ENCODE assay signal across 13 cellular contexts in genomic region chr11:132177106-132177505, GRCh38.
DNase-seq lines count a peak whose midpoint lies in the region; TF ChIP-seq lines count a peak whose summit lies in the region.
"Had no signal": no experiment of that assay in that cellular context is flagged by ENCODE, and none has a peak within 500 bp of the region (broad histone marks: within the 10 kb centered on the region; RNA-seq: fewer than 3 reads in every experiment).

No MANE protein-coding gene starts in this region.

- intact Hi-C loops in A673 (cut with micrococcal nuclease; ENCODE audit: unreplicated experiment): no loop called here

- POLR2A ChIA-PET in A673 (lab: Charles Lee; ENCODE audit: low non-redundant PET): no interaction called here

- CTCF ChIA-PET in A673 (lab: Charles Lee): no interaction called here

- no peaks in the 10 kb centered on the region for H3K4me1 ChIP-seq in A673 (ENCODE audit: insufficient read depth, low read length, poor library complexity, severe bottlenecking)
- no peaks in the 10 kb centered on the region for H3K4me1 ChIP-seq in iPS DF 6.9 (ENCODE audit: control insufficient read depth, insufficient read depth, low read length)
- H3K4me1 ChIP-seq: colonic mucosa had no signal

- no peak overlapping the region for H3K4me3 ChIP-seq in A673 (ENCODE audit: low read depth, low read length, poor library complexity, severe bottlenecking)
- H3K4me3 ChIP-seq in iPS DF 6.9 (ENCODE audit: low read length): no peak overlapping the region
- H3K4me3 ChIP-seq: colonic mucosa, smooth muscle cell had no signal

- WGBS in iPS DF 6.9 (ENCODE audit: insufficient coverage, insufficient read length): no CpG with 5 or more reads among the region's 1 CpG

- H3K36me3 ChIP-seq in A673 (ENCODE audit: insufficient read depth, low read length, poor library complexity, severe bottlenecking) (no peaks in the 10 kb centered on the region), iPS DF 6.9 (ENCODE audit: control insufficient read depth, insufficient read depth, low read length) (no peaks in the 10 kb centered on the region)
- H3K36me3 ChIP-seq: colonic mucosa had no signal

- H3K27ac ChIP-seq in A673 (ENCODE audit: low read depth, low read length, poor library complexity, severe bottlenecking) (no peak overlapping the region), iPS DF 6.9 (ENCODE audit: low read length) (no peak overlapping the region)
- H3K27ac ChIP-seq: colonic mucosa had no signal

- H3K9me3 ChIP-seq in A673 (ENCODE audit: low read depth, low read length, poor library complexity, severe bottlenecking) (no peaks in the 10 kb centered on the region), iPS DF 6.9 (ENCODE audit: control insufficient read depth, insufficient read depth, low read length) (no peaks in the 10 kb centered on the region)
- H3K9me3 ChIP-seq: colonic mucosa had no signal

- H3K27me3 ChIP-seq in A673 (replicated peaks; ENCODE audit: insufficient read depth, low read depth, low read length, poor library complexity) (no peaks in the 10 kb centered on the region), iPS DF 6.9 (ENCODE audit: control insufficient read depth, insufficient read depth, low read length) (no peaks in the 10 kb centered on the region)
- H3K27me3 ChIP-seq: colonic mucosa had no signal

- BruUV-seq in A673 (replicated peaks; lab: Mats Ljungman, UMichigan): no TSS peak

- no peak for TF ChIP-seq CTCF in A673 (conservative IDR thresholded peaks at IDR 0.05; ENCODE audit: low read depth, low read length)

- DNase-seq in A673 (ENCODE audit: low spot score) (peak; percentile 62), Kasumi-1 (lab: John Stamatoyannopoulos, UW) (peak; percentile 1 to 18), amniotic stem cell (lab: John Stamatoyannopoulos, UW) (peak; percentile 15), iPS DF 6.9 (ENCODE audit: low read depth, low spot score) (peak; percentile 16), NCI-H146 (lab: John Stamatoyannopoulos, UW) (no peak), NCI-H1417 (lab: John Stamatoyannopoulos, UW) (no peak), DMS153 (lab: John Stamatoyannopoulos, UW) (no peak), retina (no peak)
- DNase-seq: activated CD8-positive, alpha-beta memory T cell treated with anti-CD3 and anti-CD28 coated beads, Interleukin-2, amount 50 U/mL, for 4 hours; colonic mucosa; NCI-H187 treated with DMSO at 0.1 percent for 48 hours; stimulated activated naive CD4-positive, alpha-beta T cell treated with Interleukin-2 at 50 U/mL for 16 hours had no signal

Comparison
In these comparisons a context has a peak if more than half of its experiments do, and no peak if none do; other contexts are left out.
1. DNase-seq: peak in A673 (single experiment), Kasumi-1 (2 of 2), amniotic stem cell (single experiment) and iPS DF 6.9 (single experiment); none in NCI-H146 (single experiment), NCI-H1417 (0 of 3), DMS153 (single experiment) and retina (single experiment).